In the genomic region with DNA sequence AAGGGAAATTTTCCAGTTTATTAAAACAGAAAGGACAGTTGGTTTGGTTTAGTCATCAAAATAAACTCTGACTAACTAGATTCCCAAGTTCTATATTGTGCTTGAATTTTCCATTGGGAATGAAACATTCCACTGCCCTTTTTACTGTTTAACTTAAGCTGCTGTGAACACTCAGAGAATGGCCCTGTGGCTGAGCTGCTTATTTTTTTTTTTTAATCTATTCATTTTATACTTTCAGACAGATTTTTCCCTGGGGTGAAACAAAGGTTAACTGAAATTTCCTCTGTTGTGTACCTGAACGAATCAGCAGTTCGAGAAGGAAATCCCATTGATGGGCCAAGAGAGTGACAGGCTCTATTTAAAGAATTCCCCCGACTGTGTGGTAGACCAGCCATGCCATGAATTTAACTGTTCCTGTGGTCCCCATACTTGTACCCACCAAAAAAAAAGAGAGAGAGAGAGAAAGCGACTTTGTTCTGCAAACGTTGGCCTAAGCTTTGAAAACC, we compare ENCODE assay signal across 9 cellular contexts.
DNase-seq lines count a peak whose midpoint lies in the region; ATAC-seq and TF ChIP-seq lines count a peak whose summit lies in the region.
"Had no signal": no experiment of that assay in that cellular context is flagged by ENCODE, and none has a peak within 500 bp of the region (broad histone marks: within the 10 kb centered on the region; RNA-seq: fewer than 3 reads in every experiment).

No MANE protein-coding gene starts in this region.

- H3K36me3 ChIP-seq in ACC112 (ENCODE audit: insufficient read depth, low read length): 0 out of 2 replicates have a peak, but pooled peaks cover 2% of the 10 kb centered on the region
- peaks cover 14% of the 10 kb centered on the region for H3K36me3 ChIP-seq in OCI-LY1 (ENCODE audit: insufficient read depth, low read length)

- peak overlapping the region; percentile 36 for H3K4me3 ChIP-seq in ACC112 (ENCODE audit: low read depth, low read length)
- peak overlapping the region; percentile 53 for H3K4me3 ChIP-seq in OCI-LY1 (ENCODE audit: low read depth, low read length, poor library complexity, severe bottlenecking)

- peak; percentile 41 for ATAC-seq in GM19043 (IDR thresholded peaks at IDR 0.05; ENCODE audit: low read depth, unreplicated experiment)

- peaks cover 10% of the 10 kb centered on the region; the same call in 1 of the 2 replicates for H3F3A ChIP-seq in OCI-LY1 (ENCODE audit: insufficient read depth, low read length)

- H3K4me2 ChIP-seq in OCI-LY1 (ENCODE audit: low read length): peak overlapping the region; percentile 66

- DNase-seq in fibroblast of peridontal ligament (ENCODE audit: extremely low read depth) (peak; percentile 84), NCI-H82 treated with DMSO at 0.1 percent for 48 hours (lab: John Stamatoyannopoulos, UW; ENCODE audit: unreplicated experiment) (no peak), germinal center (ENCODE audit: low spot score) (no peak), NCI-H524 (lab: John Stamatoyannopoulos, UW) (no peak)
- no peak for DNase-seq in NK-92 treated with Interleukin-12 subunit alpha and Interleukin-12 subunit beta, amount 100 ng/mL, for 24 hours (lab: John Stamatoyannopoulos, UW)
- DNase-seq: activated CD4-positive, alpha-beta T cell treated with anti-CD3 and anti-CD28 coated beads, Interleukin-2, amount 50 U/mL, for 48 hours had no signal

- H3K27me3 ChIP-seq in ACC112 (ENCODE audit: insufficient read depth, low read length) (no peaks in the 10 kb centered on the region), OCI-LY1 (ENCODE audit: insufficient read depth, low read length) (no peaks in the 10 kb centered on the region)

- H3K27ac ChIP-seq in ACC112 (ENCODE audit: low read depth, low read length): peak overlapping the region; percentile 69
- peak overlapping the region; percentile 94 for H3K27ac ChIP-seq in OCI-LY1 (ENCODE audit: low read depth, low read length, poor library complexity, severe bottlenecking)

- TF ChIP-seq CTCF in OCI-LY1 (IDR thresholded peaks at IDR 0.05; ENCODE audit: low read length): no peak

- peak overlapping the region; percentile 70 for H3K9ac ChIP-seq in OCI-LY1 (ENCODE audit: low read length)

- H2AFZ ChIP-seq in ACC112 (ENCODE audit: low read length, unreplicated experiment) (peak overlapping the region; percentile 48), OCI-LY1 (ENCODE audit: low read length) (no peak overlapping the region)

- H3K79me2 ChIP-seq in ACC112 (ENCODE audit: control insufficient read depth, insufficient read depth, low read length, unreplicated experiment) (no peaks in the 10 kb centered on the region), OCI-LY1 (ENCODE audit: insufficient read depth, low read length) (peaks cover 45% of the 10 kb centered on the region)

- H3K9me2 ChIP-seq in OCI-LY1 (ENCODE audit: low read depth, low read length): no peaks in the 10 kb centered on the region

- H3K9me3 ChIP-seq in OCI-LY1 (ENCODE audit: low read length): no peaks in the 10 kb centered on the region

- H3K4me1 ChIP-seq in ACC112 (ENCODE audit: control insufficient read depth, insufficient read depth, low read length, unreplicated experiment) (peaks cover 26% of the 10 kb centered on the region), OCI-LY1 (ENCODE audit: insufficient read depth, low read length, severe bottlenecking) (peaks cover 75% of the 10 kb centered on the region)

- H4K20me1 ChIP-seq in OCI-LY1 (ENCODE audit: insufficient read depth, low read length): no peaks in the 10 kb centered on the region
